Comparison of ENCODE assay signal across 25 cellular contexts in the genomic region with DNA sequence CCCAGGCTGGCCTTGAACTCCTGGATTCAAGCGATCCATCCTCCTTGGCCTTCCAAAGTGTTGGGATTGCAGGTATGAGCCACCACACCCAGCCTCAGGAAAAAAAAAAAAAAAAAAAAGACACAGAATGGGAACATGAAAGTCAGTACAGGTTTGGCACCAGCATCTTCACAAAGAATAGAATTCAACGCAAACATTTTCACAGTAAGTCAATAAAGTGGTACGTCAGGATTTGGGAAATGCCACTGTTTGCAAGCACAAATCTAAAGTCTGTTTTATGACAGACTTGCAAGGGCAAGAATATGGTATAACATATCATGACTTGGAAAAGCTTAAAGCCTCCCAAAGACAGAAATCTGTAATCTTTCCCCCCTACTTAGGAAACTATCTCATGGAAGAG.
"Had no signal": no experiment of that assay in that cellular context is flagged by ENCODE, and none has a peak within 500 bp of the region (broad histone marks: within the 10 kb centered on the region; RNA-seq: fewer than 3 reads in every experiment).

No MANE protein-coding gene starts in this region.

- H3K4me1 ChIP-seq: adrenal gland, breast epithelium had no signal

- H3K27me3 ChIP-seq: adrenal gland, body of pancreas, breast epithelium, MG63 had no signal

- H3K9me3 ChIP-seq: adrenal gland, body of pancreas, breast epithelium, MG63 had no signal

- H3K4me3 ChIP-seq: adrenal gland, body of pancreas, breast epithelium, MG63 had no signal

- DNase-seq: activated CD4-positive, alpha-beta T cell treated with anti-CD3 and anti-CD28 coated beads, Interleukin-2, amount 10 ng/mL, durations not matched to agents 7 days and 5 days; activated CD4-positive, alpha-beta T cell treated with anti-CD3 and anti-CD28 coated beads, Interleukin-2, amount 50 U/mL, for 48 hours; activated CD8-positive, alpha-beta T cell treated with anti-CD3 and anti-CD28 coated beads, Interleukin-2, amount 10 ng/mL, durations not matched to agents 7 days and 5 days; activated effector memory CD4-positive, alpha-beta T cell treated with anti-CD3 and anti-CD28 coated beads, Interleukin-2, amount 50 U/mL, for 16 hours; activated naive CD4-positive, alpha-beta T cell; activated naive CD4-positive, alpha-beta T cell treated with anti-CD3 and anti-CD28 coated beads, Interleukin-2, amount 50 U/mL, for 16 hours; activated T-cell treated with anti-CD3 and anti-CD28 coated beads, Interleukin-2, amount 50 U/mL, for 24 hours; adrenal gland; body of pancreas; Karpas-422; KBM-7; MG63; NCI-H1048; NCI-H1105 treated with DMSO at 0.1 percent for 48 hours; NCI-H1436; NCI-H1694; NCI-H1930; NCI-H345; NCI-H524 treated with DMSO at 0.1 percent for 48 hours; Right ventricle myocardium superior; SW 1271; T-helper 1 cell; T1000 had no signal

- H3K27ac ChIP-seq: adrenal gland, body of pancreas, breast epithelium, RWPE1 had no signal

- H3K36me3 ChIP-seq: adrenal gland, breast epithelium, MG63 had no signal

- ATAC-seq: activated CD8-positive, alpha-beta T cell treated with anti-CD3 and anti-CD28 coated beads, Interleukin-2, amount 10 ng/mL, durations not matched to agents 7 days and 5 days; body of pancreas had no signal
